ENCODE assay signal across 8 cellular contexts in the genomic region with DNA sequence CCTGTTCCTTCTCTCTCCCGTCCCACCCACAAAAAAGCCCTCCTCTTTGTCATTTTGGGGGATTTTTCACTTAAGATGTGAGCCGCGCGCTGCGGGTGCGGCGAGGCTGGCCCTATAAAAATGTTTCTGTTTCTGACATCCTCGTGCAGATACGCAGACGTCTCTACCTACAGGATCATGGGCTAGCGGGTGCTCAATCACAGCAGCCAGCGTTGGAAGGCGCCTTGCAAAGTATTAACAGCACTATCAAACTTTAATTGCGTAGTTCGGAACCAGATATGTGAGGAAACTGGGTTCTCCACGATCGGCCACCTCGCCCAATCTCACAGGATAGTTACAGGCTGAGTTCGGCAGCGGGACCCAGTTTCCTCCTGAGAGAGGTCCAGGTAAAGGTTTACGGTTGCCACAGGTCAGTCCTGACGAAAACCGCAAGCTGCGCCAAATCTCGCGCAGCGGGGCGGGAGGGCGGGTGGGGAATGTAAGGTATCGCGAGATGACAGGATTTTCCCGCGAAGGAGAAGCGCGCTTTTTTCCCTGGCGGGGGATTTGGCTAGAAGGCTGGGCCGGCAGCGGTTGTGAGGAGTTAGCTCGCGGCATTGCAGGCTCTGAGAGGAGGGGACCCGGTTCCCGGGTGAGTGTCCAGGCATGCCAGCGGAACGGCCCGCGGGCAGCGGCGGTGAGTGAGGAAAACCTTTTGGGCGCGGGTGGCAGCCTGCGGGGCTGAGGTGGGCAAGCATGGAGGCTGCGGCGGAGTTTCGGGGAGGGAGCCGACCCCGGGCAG. TPM values are rescaled to one million over a fixed set of nuclear protein-coding genes. Genes with fewer than 3 reads are reported as not detected.
DNase-seq lines count a peak whose midpoint lies in the region; ATAC-seq, FAIRE-seq and TF ChIP-seq lines count a peak whose summit lies in the region.

A gene (plus strand): TSS at position 512 of the 781 bp plus-strand sequence. CDS start 134 bp downstream, at position 646.

- peak within 1 kb of the TSS; percentile 57 to 68 for H3K27ac ChIP-seq in right atrium auricular region

- FAIRE-seq in urothelium cell line (lab: Jason Lieb, UNC): no peak

- H3K27me3 ChIP-seq in right atrium auricular region: no peaks in the 10 kb centered on the region

- ATAC-seq in GM18498 (IDR thresholded peaks at IDR 0.05; ENCODE audit: unreplicated experiment) (peak; percentile 83), HG02852 (IDR thresholded peaks at IDR 0.05; ENCODE audit: unreplicated experiment) (peak; percentile 81)

- no peak for TF ChIP-seq CTCF in right atrium auricular region (IDR thresholded peaks at IDR 0.05)

- H3K9me3 ChIP-seq in right atrium auricular region: no peaks in the 10 kb centered on the region

- H3K36me3 ChIP-seq in right atrium auricular region: no peaks in the 10 kb centered on the region

- intact Hi-C loops in T-helper 1 cell treated with Interleukin-12 subunit alpha and Interleukin-12 subunit beta and Interleukin-4 antibody, amounts not matched to agents 30 ng/mL and 1 ng/mL, for 36 hours (cut with micrococcal nuclease): loop anchor here (1.0 to 10.0 kb wide), 10 partner anchors 45 to 1953 kb away; a partner anchor contains a TSS

- H3K4me1 ChIP-seq in right atrium auricular region: peaks cover 0 to 12% of the 10 kb centered on the region in 2 donors

- H3K4me3 ChIP-seq in right atrium auricular region: peak within 1 kb of the TSS; percentile 66 to 70

- DNase-seq in NCI-H1436 (lab: John Stamatoyannopoulos, UW): peak; percentile 90
- DNase-seq in amniotic stem cell (lab: John Stamatoyannopoulos, UW): peak; percentile 66
- peak; percentile 71 for DNase-seq in right atrium auricular region (ENCODE audit: low spot score)
- DNase-seq in pulmonary artery endothelial cell (ENCODE audit: low read depth, low spot score): peak; percentile 56
- DNase-seq in urothelium cell line (ENCODE audit: low spot score): peak; percentile 66

RNA-seq across cellular contexts. Expression of the gene that starts here (rescaled TPM):
- 111 and 114 TPM in 2 replicates for total RNA-seq in T-helper 1 cell treated with Interleukin-12 subunit alpha and Interleukin-12 subunit beta and Interleukin-4 antibody, amounts not matched to agents 30 ng/mL and 1 ng/mL, for 36 hours
- total RNA-seq in right atrium auricular region (1 to 10 TPM in 1 of 2 donors, under 1 TPM in 1; 0.55 to 2.3 TPM), pulmonary artery endothelial cell (44.5 and 69.5 TPM in 2 replicates)

Comparison
In these comparisons a context has a peak if more than half of its experiments do, and no peak if none do; other contexts are left out.
1. Peak in every context shown above with its lines: DNase-seq, ATAC-seq, H3K4me3 ChIP-seq and H3K27ac ChIP-seq.
2. RNA of the gene that starts here (total RNA-seq): 111 to 114 TPM in T-helper 1 cell treated with Interleukin-12 subunit alpha and Interleukin-12 subunit beta and Interleukin-4 antibody, amounts not matched to agents 30 ng/mL and 1 ng/mL, for 36 hours and 44.5 to 69.5 TPM in pulmonary artery endothelial cell; 0.55 to 2.3 TPM in right atrium auricular region; every median in the first group is over 10 times any median in the second.